In the genomic region with DNA sequence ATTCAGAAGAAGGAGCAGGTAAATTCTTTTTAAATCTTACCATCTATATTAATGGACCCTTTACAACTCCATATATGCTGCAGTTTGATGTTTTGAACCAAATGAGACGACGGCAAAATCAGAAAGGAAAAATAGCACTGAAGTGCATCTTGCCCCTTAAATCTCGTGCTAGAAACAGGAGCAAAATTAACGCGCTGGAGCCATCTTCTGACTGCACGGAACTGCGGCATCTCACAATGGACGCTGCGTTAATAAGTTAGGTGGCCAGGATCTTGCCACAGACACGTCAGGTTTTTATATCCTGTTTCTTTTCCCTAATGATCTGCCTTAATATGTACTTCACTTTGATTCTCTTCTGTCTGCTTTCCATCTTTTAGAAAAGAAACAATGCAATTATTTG, we compare ENCODE assay signal across 9 cellular contexts.
DNase-seq lines count a peak whose midpoint lies in the region; ATAC-seq and TF ChIP-seq lines count a peak whose summit lies in the region.
"Had no signal": no experiment of that assay in that cellular context is flagged by ENCODE, and none has a peak within 500 bp of the region (broad histone marks: within the 10 kb centered on the region; RNA-seq: fewer than 3 reads in every experiment).

No MANE protein-coding gene starts in this region.

- no peaks in the 10 kb centered on the region for H3K9me3 Mint-ChIP-seq in activated T-helper 2 cell treated with anti-CD3 and anti-CD28 coated beads, Interferon-gamma antibody, Interleukin-2, Interleukin-4, amounts not matched to agents 10 μg/mL and 5 μg/mL and 100 μg/mL, durations not matched to agents 14 hours and 24 hours and 36 hours

- H3K27me3 ChIP-seq in foreskin keratinocyte (peaks cover 4% of the 10 kb centered on the region), smooth muscle cell (ENCODE audit: low read depth) (no peaks in the 10 kb centered on the region), Karpas-422 (ENCODE audit: low read length) (no peaks in the 10 kb centered on the region)

- no peaks in the 10 kb centered on the region for H3K4me1 ChIP-seq in foreskin keratinocyte
- H3K4me1 ChIP-seq in smooth muscle cell (ENCODE audit: low read depth) = peaks cover 7% of the 10 kb centered on the region
- H3K4me1 ChIP-seq in Karpas-422 (ENCODE audit: low read length) = no peaks in the 10 kb centered on the region

- ATAC-seq in foreskin keratinocyte = no peak
- no peak for ATAC-seq in HG03097 (IDR thresholded peaks at IDR 0.05; ENCODE audit: low FRiP score, unreplicated experiment)

- H3K9me2 ChIP-seq in Karpas-422 (replicated peaks; ENCODE audit: insufficient read depth, low read length) = no peaks in the 10 kb centered on the region

- TF ChIP-seq CTCF in foreskin keratinocyte (conservative IDR thresholded peaks at IDR 0.05) (peak; percentile 36), smooth muscle cell (IDR thresholded peaks at IDR 0.05; ENCODE audit: borderline replicate concordance, insufficient read depth, poor library complexity, severe bottlenecking) (peak; percentile 34)

- H3K36me3 ChIP-seq in smooth muscle cell (ENCODE audit: low read depth) (no peaks in the 10 kb centered on the region), Karpas-422 (ENCODE audit: insufficient read depth, low read length) (no peaks in the 10 kb centered on the region)

- intact Hi-C loops in activated T-helper 2 cell treated with anti-CD3 and anti-CD28 coated beads, Interferon-gamma antibody, Interleukin-2, Interleukin-4, amounts not matched to agents 10 μg/mL and 5 μg/mL and 100 μg/mL, durations not matched to agents 14 hours and 24 hours and 36 hours (cut with micrococcal nuclease) = no loop called here

- H3K79me2 ChIP-seq in smooth muscle cell (ENCODE audit: low read depth) (no peaks in the 10 kb centered on the region), Karpas-422 (ENCODE audit: low read length) (no peaks in the 10 kb centered on the region)

- no peaks in the 10 kb centered on the region for H3F3A ChIP-seq in smooth muscle cell (ENCODE audit: low read depth)

- WGBS in smooth muscle cell (ENCODE audit: low lambda C conversion rate) = 79% methylated on average over 10 of the region's 10 CpGs

- H4K20me1 ChIP-seq in smooth muscle cell (ENCODE audit: low read depth) = no peaks in the 10 kb centered on the region
- no peaks in the 10 kb centered on the region for H4K20me1 ChIP-seq in Karpas-422 (ENCODE audit: insufficient read depth, low read depth, low read length)

- H3K9me3 ChIP-seq in smooth muscle cell (replicated peaks; ENCODE audit: low read depth) (no peaks in the 10 kb centered on the region), Karpas-422 (ENCODE audit: low read length) (peaks cover 15% of the 10 kb centered on the region; the same call in 1 of the 2 replicates)

- H3K27ac Mint-ChIP-seq in activated T-helper 2 cell treated with anti-CD3 and anti-CD28 coated beads, Interferon-gamma antibody, Interleukin-2, Interleukin-4, amounts not matched to agents 10 μg/mL and 5 μg/mL and 100 μg/mL, durations not matched to agents 14 hours and 24 hours and 36 hours = no peak overlapping the region

- H3K4me2 ChIP-seq in smooth muscle cell (no peak overlapping the region), Karpas-422 (ENCODE audit: low read depth, low read length, poor library complexity, severe bottlenecking) (no peak overlapping the region)

- no peaks in the 10 kb centered on the region for H3K27me3 Mint-ChIP-seq in activated T-helper 2 cell treated with anti-CD3 and anti-CD28 coated beads, Interferon-gamma antibody, Interleukin-2, Interleukin-4, amounts not matched to agents 10 μg/mL and 5 μg/mL and 100 μg/mL, durations not matched to agents 14 hours and 24 hours and 36 hours (ENCODE audit: low read depth)

- no peak overlapping the region for H3K4me3 ChIP-seq in smooth muscle cell
- no peak overlapping the region for H3K4me3 ChIP-seq in Karpas-422 (ENCODE audit: low read length)

- no peak overlapping the region for H3K9ac ChIP-seq in smooth muscle cell (ENCODE audit: low read depth)
- H3K9ac ChIP-seq in Karpas-422 (ENCODE audit: low read length) = no peak overlapping the region

- peak; percentile 6 for DNase-seq in DMS 273 (lab: John Stamatoyannopoulos, UW; ENCODE audit: unreplicated experiment)
- no peak for DNase-seq in DMS 273 treated with DMSO at 0.1 percent for 48 hours (lab: John Stamatoyannopoulos, UW)
- peak; percentile 9 for DNase-seq in NCI-H82 treated with DMSO at 0.1 percent for 48 hours (lab: John Stamatoyannopoulos, UW; ENCODE audit: unreplicated experiment)
- no peak for DNase-seq in foreskin keratinocyte
- DNase-seq in smooth muscle cell (lab: John Stamatoyannopoulos, UW; ENCODE audit: unreplicated experiment) = no peak
- DNase-seq in Karpas-422 = no peak
- DNase-seq in activated T-helper 2 cell treated with anti-CD3 and anti-CD28 coated beads, Interferon-gamma antibody, Interleukin-2, Interleukin-4, amounts not matched to agents 10 μg/mL and 5 μg/mL and 100 μg/mL, durations not matched to agents 14 hours and 24 hours and 36 hours (ENCODE audit: low spot score) = no peak
- DNase-seq: NCI-H2029 treated with DMSO at 0.1 percent for 48 hours had no signal

- H3K4me3 Mint-ChIP-seq in activated T-helper 2 cell treated with anti-CD3 and anti-CD28 coated beads, Interferon-gamma antibody, Interleukin-2, Interleukin-4, amounts not matched to agents 10 μg/mL and 5 μg/mL and 100 μg/mL, durations not matched to agents 14 hours and 24 hours and 36 hours (ENCODE audit: low read depth) = no peak overlapping the region

- H2AFZ ChIP-seq in smooth muscle cell (ENCODE audit: low read depth) (peak overlapping the region; percentile 27), Karpas-422 (ENCODE audit: low read length) (no peak overlapping the region)

- H3K27ac ChIP-seq in foreskin keratinocyte (no peak overlapping the region), smooth muscle cell (ENCODE audit: low read depth) (no peak overlapping the region), Karpas-422 (ENCODE audit: low read length) (no peak overlapping the region)

- H3K36me3 Mint-ChIP-seq in activated T-helper 2 cell treated with anti-CD3 and anti-CD28 coated beads, Interferon-gamma antibody, Interleukin-2, Interleukin-4, amounts not matched to agents 10 μg/mL and 5 μg/mL and 100 μg/mL, durations not matched to agents 14 hours and 24 hours and 36 hours (ENCODE audit: low read depth) = no peaks in the 10 kb centered on the region

- no peaks in the 10 kb centered on the region for H3K4me1 Mint-ChIP-seq in activated T-helper 2 cell treated with anti-CD3 and anti-CD28 coated beads, Interferon-gamma antibody, Interleukin-2, Interleukin-4, amounts not matched to agents 10 μg/mL and 5 μg/mL and 100 μg/mL, durations not matched to agents 14 hours and 24 hours and 36 hours (ENCODE audit: low read depth)

Comparison
In these comparisons a context has a peak if more than half of its experiments do, and no peak if none do; other contexts are left out.
1. DNase-seq: peak in DMS 273 (single experiment) and NCI-H82 treated with DMSO at 0.1 percent for 48 hours (single experiment); none in DMS 273 treated with DMSO at 0.1 percent for 48 hours (single experiment), foreskin keratinocyte (0 of 2), smooth muscle cell (single experiment), Karpas-422 (single experiment) and activated T-helper 2 cell treated with anti-CD3 and anti-CD28 coated beads, Interferon-gamma antibody, Interleukin-2, Interleukin-4, amounts not matched to agents 10 μg/mL and 5 μg/mL and 100 μg/mL, durations not matched to agents 14 hours and 24 hours and 36 hours (single experiment).